In the genomic region with DNA sequence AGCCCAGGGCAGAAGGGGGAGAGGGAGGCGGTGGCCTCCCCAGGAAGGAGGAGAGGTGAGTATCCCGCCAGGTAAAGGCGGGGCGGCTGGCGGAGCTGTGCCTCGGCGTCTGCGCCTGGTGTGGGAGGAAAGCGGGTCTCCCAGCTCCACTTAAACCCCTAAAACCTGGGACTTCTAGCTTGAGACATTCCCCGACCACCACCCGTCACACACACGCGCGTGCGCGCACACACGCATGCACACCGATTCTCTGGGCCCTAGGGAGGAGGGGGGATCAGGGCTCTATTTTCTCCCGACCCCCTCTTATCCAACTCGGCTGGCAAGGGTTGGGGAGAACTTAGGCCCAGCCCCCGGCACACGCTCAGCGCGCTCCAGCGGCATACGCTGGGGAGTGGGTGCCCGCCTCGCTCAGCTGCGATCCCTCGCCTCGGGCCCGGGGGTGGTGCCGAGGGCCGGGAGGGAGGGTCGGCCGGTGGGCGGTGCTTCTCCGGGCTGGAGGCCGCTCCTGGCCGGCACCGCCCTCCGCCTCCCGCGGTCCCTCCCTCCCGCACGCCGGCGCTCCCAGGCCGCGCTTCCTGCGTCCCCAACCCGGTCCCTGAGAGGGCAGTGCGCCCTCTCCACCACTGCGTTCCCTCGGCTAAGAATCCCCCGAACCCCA, we compare ENCODE assay signal across 2 cellular contexts.
TF ChIP-seq lines count a peak whose summit lies in the region.

A gene with protein sequence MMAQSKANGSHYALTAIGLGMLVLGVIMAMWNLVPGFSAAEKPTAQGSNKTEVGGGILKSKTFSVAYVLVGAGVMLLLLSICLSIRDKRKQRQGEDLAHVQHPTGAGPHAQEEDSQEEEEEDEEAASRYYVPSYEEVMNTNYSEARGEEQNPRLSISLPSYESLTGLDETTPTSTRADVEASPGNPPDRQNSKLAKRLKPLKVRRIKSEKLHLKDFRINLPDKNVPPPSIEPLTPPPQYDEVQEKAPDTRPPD (plus strand): TSS at position 564 of the 658 bp plus-strand sequence. CDS start 61,341 bp downstream, outside the sequence.

TF ChIP-seq in HEK293, 187 proteins besides CTCF, POLR2A, EP300 and RAD21 (continued from another document and continues in another):
- peak; percentile 24 for TF ChIP-seq KLF8 (tag by site-specific recombination; IDR thresholded peaks at IDR 0.05)
- no peak for TF ChIP-seq SALL2 (tag by site-specific recombination; IDR thresholded peaks at IDR 0.05; ENCODE audit: borderline replicate concordance)
- TF ChIP-seq HIC1 (tag by site-specific recombination; IDR thresholded peaks at IDR 0.05) = peak; percentile 59; the same call in 1 of the 2 replicates
- TF ChIP-seq, protein P1, sequence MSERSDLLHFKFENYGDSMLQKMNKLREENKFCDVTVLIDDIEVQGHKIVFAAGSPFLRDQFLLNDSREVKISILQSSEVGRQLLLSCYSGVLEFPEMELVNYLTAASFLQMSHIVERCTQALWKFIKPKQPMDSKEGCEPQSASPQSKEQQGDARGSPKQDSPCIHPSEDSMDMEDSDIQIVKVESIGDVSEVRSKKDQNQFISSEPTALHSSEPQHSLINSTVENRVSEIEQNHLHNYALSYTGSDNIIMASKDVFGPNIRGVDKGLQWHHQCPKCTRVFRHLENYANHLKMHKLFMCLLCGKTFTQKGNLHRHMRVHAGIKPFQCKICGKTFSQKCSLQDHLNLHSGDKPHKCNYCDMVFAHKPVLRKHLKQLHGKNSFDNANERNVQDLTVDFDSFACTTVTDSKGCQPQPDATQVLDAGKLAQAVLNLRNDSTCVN (tag by site-specific recombination; optimal IDR thresholded peaks at IDR 0.05) = peak; percentile 89
- TF ChIP-seq ZNF530 (tag by site-specific recombination; IDR thresholded peaks at IDR 0.05; ENCODE audit: low read depth) = no peak
- TF ChIP-seq GLI2 (tag by site-specific recombination; IDR thresholded peaks at IDR 0.05; ENCODE audit: borderline replicate concordance, low read depth) = no peak
- 0 out of 2 replicates have a peak, but pooled peaks have one; percentile 37 for TF ChIP-seq PBX3 (CRISPR knock-in tag; IDR thresholded peaks at IDR 0.05)
- no peak; the same call in 1 of the 2 replicates for TF ChIP-seq ZBTB17 (tag by site-specific recombination; IDR thresholded peaks at IDR 0.05)
- TF ChIP-seq SP3 (tag by site-specific recombination; IDR thresholded peaks at IDR 0.05) = peak; percentile 66
- no peak for TF ChIP-seq PRDM2 (tag by site-specific recombination; IDR thresholded peaks at IDR 0.05; ENCODE audit: borderline replicate concordance)
- TF ChIP-seq ZNF600 (tag by site-specific recombination; IDR thresholded peaks at IDR 0.05) = no peak
- no peak for TF ChIP-seq ZNF473 (tag by site-specific recombination; IDR thresholded peaks at IDR 0.05)
- TF ChIP-seq ZNF37A (tag by site-specific recombination; IDR thresholded peaks at IDR 0.05) = no peak
- TF ChIP-seq KLF10 (tag by site-specific recombination; IDR thresholded peaks at IDR 0.05) = peak; percentile 24; the same call in 1 of the 2 replicates

TF ChIP-seq in HepG2, 621 proteins besides CTCF, POLR2A, EP300 and RAD21 (continued from another document and continues in another):
- TF ChIP-seq DNMT3B (CRISPR knock-in tag; conservative IDR thresholded peaks at IDR 0.05) = no peak
- no peak for TF ChIP-seq ZNF878 (CRISPR knock-in tag; IDR thresholded peaks at IDR 0.05)
- TF ChIP-seq, protein P2, sequence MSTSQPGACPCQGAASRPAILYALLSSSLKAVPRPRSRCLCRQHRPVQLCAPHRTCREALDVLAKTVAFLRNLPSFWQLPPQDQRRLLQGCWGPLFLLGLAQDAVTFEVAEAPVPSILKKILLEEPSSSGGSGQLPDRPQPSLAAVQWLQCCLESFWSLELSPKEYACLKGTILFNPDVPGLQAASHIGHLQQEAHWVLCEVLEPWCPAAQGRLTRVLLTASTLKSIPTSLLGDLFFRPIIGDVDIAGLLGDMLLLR (CRISPR knock-in tag; IDR thresholded peaks at IDR 0.05) = no peak
- no peak for TF ChIP-seq ZNF7 (CRISPR knock-in tag; IDR thresholded peaks at IDR 0.05)
- peak; percentile 11; the same call in 1 of the 2 replicates for TF ChIP-seq NCOA2 (CRISPR knock-in tag; IDR thresholded peaks at IDR 0.05)
- TF ChIP-seq, protein P3, sequence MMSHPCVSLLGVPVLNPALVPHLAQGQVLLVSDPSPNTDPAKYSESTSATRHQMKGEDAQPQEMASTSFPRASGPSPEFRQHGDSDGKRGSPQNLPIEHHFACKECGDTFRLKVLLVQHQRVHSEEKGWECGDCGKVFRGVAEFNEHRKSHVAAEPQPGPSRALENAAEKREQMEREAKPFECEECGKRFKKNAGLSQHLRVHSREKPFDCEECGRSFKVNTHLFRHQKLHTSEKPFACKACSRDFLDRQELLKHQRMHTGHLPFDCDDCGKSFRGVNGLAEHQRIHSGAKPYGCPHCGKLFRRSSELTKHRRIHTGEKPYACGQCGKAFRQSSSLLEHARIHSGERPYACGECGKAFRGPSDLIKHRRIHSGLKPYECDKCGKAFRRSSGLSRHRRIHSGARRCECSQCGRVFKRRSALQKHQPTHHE (CRISPR knock-in tag; IDR thresholded peaks at IDR 0.05; ENCODE audit: borderline replicate concordance) = 0 out of 2 replicates have a peak, but pooled peaks have one; percentile 53
- no peak for TF ChIP-seq SPEN (CRISPR knock-in tag; IDR thresholded peaks at IDR 0.05; ENCODE audit: low read depth)
- TF ChIP-seq PHF20 (CRISPR knock-in tag; IDR thresholded peaks at IDR 0.05) = 0 out of 2 replicates have a peak, but pooled peaks have one; percentile 3
- no peak for TF ChIP-seq ZNF703 (CRISPR knock-in tag; IDR thresholded peaks at IDR 0.05; ENCODE audit: borderline replicate concordance)
- TF ChIP-seq HNRNPL (IDR thresholded peaks at IDR 0.05; ENCODE audit: low read depth, low read length) = 0 out of 2 replicates have a peak, but pooled peaks have one; percentile 17
- TF ChIP-seq ISX (CRISPR knock-in tag; conservative IDR thresholded peaks at IDR 0.05) = no peak
- TF ChIP-seq ZNF569 (CRISPR knock-in tag; IDR thresholded peaks at IDR 0.05; ENCODE audit: borderline replicate concordance) = no peak
- no peak for TF ChIP-seq GATAD2A (CRISPR knock-in tag; IDR thresholded peaks at IDR 0.05)
- no peak for TF ChIP-seq FOSL1 (CRISPR knock-in tag; IDR thresholded peaks at IDR 0.05; ENCODE audit: borderline replicate concordance)
- no peak for TF ChIP-seq TCF7 (IDR thresholded peaks at IDR 0.05; ENCODE audit: low read depth)
- TF ChIP-seq GTF3A (CRISPR knock-in tag; conservative IDR thresholded peaks at IDR 0.05) = no peak
- no peak; the same call in 1 of the 2 replicates for TF ChIP-seq ZBTB20 (CRISPR knock-in tag; IDR thresholded peaks at IDR 0.05; ENCODE audit: borderline replicate concordance, low read depth)
- no peak for TF ChIP-seq CEBPB (IDR thresholded peaks at IDR 0.05; ENCODE audit: borderline replicate concordance, low read depth, low read length)
- no peak for TF ChIP-seq TMF1 (CRISPR knock-in tag; IDR thresholded peaks at IDR 0.05; ENCODE audit: low read depth)
- no peak for TF ChIP-seq YEATS2 (CRISPR knock-in tag; IDR thresholded peaks at IDR 0.05; ENCODE audit: borderline replicate concordance)
- TF ChIP-seq PPARG (CRISPR knock-in tag; conservative IDR thresholded peaks at IDR 0.05) = no peak
- TF ChIP-seq MBNL3 (CRISPR knock-in tag; conservative IDR thresholded peaks at IDR 0.05) = no peak
- TF ChIP-seq, protein P4, sequence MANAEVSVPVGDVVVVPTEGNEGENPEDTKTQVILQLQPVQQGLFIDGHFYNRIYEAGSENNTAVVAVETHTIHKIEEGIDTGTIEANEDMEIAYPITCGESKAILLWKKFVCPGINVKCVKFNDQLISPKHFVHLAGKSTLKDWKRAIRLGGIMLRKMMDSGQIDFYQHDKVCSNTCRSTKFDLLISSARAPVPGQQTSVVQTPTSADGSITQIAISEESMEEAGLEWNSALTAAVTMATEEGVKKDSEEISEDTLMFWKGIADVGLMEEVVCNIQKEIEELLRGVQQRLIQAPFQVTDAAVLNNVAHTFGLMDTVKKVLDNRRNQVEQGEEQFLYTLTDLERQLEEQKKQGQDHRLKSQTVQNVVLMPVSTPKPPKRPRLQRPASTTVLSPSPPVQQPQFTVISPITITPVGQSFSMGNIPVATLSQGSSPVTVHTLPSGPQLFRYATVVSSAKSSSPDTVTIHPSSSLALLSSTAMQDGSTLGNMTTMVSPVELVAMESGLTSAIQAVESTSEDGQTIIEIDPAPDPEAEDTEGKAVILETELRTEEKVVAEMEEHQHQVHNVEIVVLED (CRISPR knock-in tag; IDR thresholded peaks at IDR 0.05; ENCODE audit: borderline replicate concordance) = no peak
- peak; percentile 93 for TF ChIP-seq HNRNPLL (IDR thresholded peaks at IDR 0.05; ENCODE audit: low read depth, low read length, poor library complexity, severe bottlenecking)
- peak; percentile 68; the same call in 1 of the 2 replicates for TF ChIP-seq POLR2G (IDR thresholded peaks at IDR 0.05; ENCODE audit: low read depth, low read length)
- TF ChIP-seq BRCA1 (CRISPR knock-in tag; IDR thresholded peaks at IDR 0.05) = no peak
- TF ChIP-seq SP1 (IDR thresholded peaks at IDR 0.05) = no peak
- 0 out of 2 replicates have a peak, but pooled peaks have one; percentile 31 for TF ChIP-seq SP1 (CRISPR knock-in tag; IDR thresholded peaks at IDR 0.05)
- no peak for TF ChIP-seq JARID2 (CRISPR knock-in tag; IDR thresholded peaks at IDR 0.05; ENCODE audit: insufficient replicate concordance)
- TF ChIP-seq FOXC1 (CRISPR knock-in tag; IDR thresholded peaks at IDR 0.05; ENCODE audit: borderline replicate concordance) = peak; percentile 61; the same call in 1 of the 2 replicates
- peak; percentile 38; the same call in 1 of the 2 replicates for TF ChIP-seq SALL1 (CRISPR knock-in tag; IDR thresholded peaks at IDR 0.05)
- 0 out of 2 replicates have a peak, but pooled peaks have one; percentile 10 for TF ChIP-seq IRX3 (CRISPR knock-in tag; IDR thresholded peaks at IDR 0.05; ENCODE audit: borderline replicate concordance, low read depth)
- TF ChIP-seq NAIF1 (CRISPR knock-in tag; IDR thresholded peaks at IDR 0.05; ENCODE audit: borderline replicate concordance) = no peak
- TF ChIP-seq KLF6 (CRISPR knock-in tag; IDR thresholded peaks at IDR 0.05) = no peak
- no peak for TF ChIP-seq ZNF710 (CRISPR knock-in tag; IDR thresholded peaks at IDR 0.05; ENCODE audit: borderline replicate concordance)
- TF ChIP-seq, protein P5, sequence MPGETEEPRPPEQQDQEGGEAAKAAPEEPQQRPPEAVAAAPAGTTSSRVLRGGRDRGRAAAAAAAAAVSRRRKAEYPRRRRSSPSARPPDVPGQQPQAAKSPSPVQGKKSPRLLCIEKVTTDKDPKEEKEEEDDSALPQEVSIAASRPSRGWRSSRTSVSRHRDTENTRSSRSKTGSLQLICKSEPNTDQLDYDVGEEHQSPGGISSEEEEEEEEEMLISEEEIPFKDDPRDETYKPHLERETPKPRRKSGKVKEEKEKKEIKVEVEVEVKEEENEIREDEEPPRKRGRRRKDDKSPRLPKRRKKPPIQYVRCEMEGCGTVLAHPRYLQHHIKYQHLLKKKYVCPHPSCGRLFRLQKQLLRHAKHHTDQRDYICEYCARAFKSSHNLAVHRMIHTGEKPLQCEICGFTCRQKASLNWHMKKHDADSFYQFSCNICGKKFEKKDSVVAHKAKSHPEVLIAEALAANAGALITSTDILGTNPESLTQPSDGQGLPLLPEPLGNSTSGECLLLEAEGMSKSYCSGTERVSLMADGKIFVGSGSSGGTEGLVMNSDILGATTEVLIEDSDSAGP (CRISPR knock-in tag; IDR thresholded peaks at IDR 0.05; ENCODE audit: borderline replicate concordance) = peak; percentile 49; the same call in 1 of the 2 replicates
- peak; percentile 66; the same call in 1 of the 2 replicates for TF ChIP-seq GABPB1 (CRISPR knock-in tag; IDR thresholded peaks at IDR 0.05)
- TF ChIP-seq, protein P6, sequence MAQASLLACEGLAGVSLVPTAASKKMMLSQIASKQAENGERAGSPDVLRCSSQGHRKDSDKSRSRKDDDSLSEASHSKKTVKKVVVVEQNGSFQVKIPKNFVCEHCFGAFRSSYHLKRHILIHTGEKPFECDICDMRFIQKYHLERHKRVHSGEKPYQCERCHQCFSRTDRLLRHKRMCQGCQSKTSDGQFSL (CRISPR knock-in tag; IDR thresholded peaks at IDR 0.05) = no peak
- TF ChIP-seq, protein P7, sequence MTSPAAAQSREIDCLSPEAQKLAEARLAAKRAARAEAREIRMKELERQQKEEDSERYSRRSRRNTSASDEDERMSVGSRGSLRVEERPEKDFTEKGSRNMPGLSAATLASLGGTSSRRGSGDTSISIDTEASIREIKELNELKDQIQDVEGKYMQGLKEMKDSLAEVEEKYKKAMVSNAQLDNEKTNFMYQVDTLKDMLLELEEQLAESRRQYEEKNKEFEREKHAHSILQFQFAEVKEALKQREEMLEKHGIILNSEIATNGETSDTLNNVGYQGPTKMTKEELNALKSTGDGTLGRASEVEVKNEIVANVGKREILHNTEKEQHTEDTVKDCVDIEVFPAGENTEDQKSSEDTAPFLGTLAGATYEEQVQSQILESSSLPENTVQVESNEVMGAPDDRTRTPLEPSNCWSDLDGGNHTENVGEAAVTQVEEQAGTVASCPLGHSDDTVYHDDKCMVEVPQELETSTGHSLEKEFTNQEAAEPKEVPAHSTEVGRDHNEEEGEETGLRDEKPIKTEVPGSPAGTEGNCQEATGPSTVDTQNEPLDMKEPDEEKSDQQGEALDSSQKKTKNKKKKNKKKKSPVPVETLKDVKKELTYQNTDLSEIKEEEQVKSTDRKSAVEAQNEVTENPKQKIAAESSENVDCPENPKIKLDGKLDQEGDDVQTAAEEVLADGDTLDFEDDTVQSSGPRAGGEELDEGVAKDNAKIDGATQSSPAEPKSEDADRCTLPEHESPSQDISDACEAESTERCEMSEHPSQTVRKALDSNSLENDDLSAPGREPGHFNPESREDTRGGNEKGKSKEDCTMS (CRISPR knock-in tag; conservative IDR thresholded peaks at IDR 0.05) = no peak
- TF ChIP-seq ZNF263 (CRISPR knock-in tag; IDR thresholded peaks at IDR 0.05) = no peak; the same call in 1 of the 2 replicates
- no peak for TF ChIP-seq ZNF781 (CRISPR knock-in tag; IDR thresholded peaks at IDR 0.05; ENCODE audit: borderline replicate concordance, not compliant biosample characterization)
- TF ChIP-seq ZBTB38 (CRISPR knock-in tag; IDR thresholded peaks at IDR 0.05) = no peak; the same call in 1 of the 2 replicates
- TF ChIP-seq SP5 (CRISPR knock-in tag; IDR thresholded peaks at IDR 0.05; ENCODE audit: borderline replicate concordance, low read depth) = peak; percentile 37; the same call in 1 of the 2 replicates
- no peak for TF ChIP-seq MED8 (CRISPR knock-in tag; IDR thresholded peaks at IDR 0.05; ENCODE audit: insufficient replicate concordance)
- TF ChIP-seq ZNF296 (CRISPR knock-in tag; conservative IDR thresholded peaks at IDR 0.05) = no peak
- TF ChIP-seq DPF2 (CRISPR knock-in tag; IDR thresholded peaks at IDR 0.05; ENCODE audit: borderline replicate concordance, low read depth) = peak; percentile 27; the same call in 1 of the 2 replicates
